Comparison of ENCODE assay signal across 10 cellular contexts in the genomic region with DNA sequence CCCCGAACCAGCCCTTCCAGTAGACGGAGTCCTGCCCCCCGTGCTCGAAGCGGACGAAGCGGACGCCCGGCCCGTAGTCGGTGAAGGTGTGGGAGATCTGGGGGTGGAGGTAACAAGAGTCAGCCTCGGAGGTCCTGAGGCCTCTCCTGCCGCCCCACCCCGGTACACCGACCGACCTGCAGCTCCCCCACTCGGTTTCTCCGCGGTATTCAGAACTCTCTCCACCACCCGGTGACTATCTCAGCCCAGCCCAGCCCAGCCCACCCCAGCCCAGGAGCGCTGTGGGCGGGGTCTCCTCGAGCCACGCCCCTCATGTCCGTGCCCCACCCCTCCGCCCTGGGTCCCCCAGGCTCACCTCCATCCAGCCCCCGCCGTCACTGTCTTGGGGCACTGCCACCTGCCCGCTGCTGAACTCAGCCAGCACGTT. TPM values are rescaled to one million over a fixed set of nuclear protein-coding genes. Genes with fewer than 3 reads are reported as not detected.
DNase-seq lines count a peak whose midpoint lies in the region; ATAC-seq and TF ChIP-seq lines count a peak whose summit lies in the region.
"Had no signal": no experiment of that assay in that cellular context is flagged by ENCODE, and none has a peak within 500 bp of the region (broad histone marks: within the 10 kb centered on the region; RNA-seq: fewer than 3 reads in every experiment).

No MANE protein-coding gene starts in this region.

- no peak overlapping the region for H3K4me3 ChIP-seq in body of pancreas
- peak overlapping the region; percentile 11 for H3K4me3 ChIP-seq in lower lobe of right lung

- no peaks in the 10 kb centered on the region for H3K36me3 ChIP-seq in body of pancreas (replicated peaks in 1 of 2; ENCODE audit: insufficient read depth in 1 of 2, low read depth in 2 of 2)
- H3K36me3 ChIP-seq in lower lobe of right lung = no peaks in the 10 kb centered on the region
- H3K36me3 ChIP-seq: gastrocnemius medialis had no signal

- H3K9me3 ChIP-seq in body of pancreas (no peaks in the 10 kb centered on the region), lower lobe of right lung (no peaks in the 10 kb centered on the region)
- H3K9me3 ChIP-seq: gastrocnemius medialis had no signal

- TF ChIP-seq CTCF in body of pancreas (IDR thresholded peaks at IDR 0.05) (no peak), lower lobe of right lung (IDR thresholded peaks at IDR 0.05) (no peak)

- 17 to 80% methylated on average over 1 to 30 of the region's 30 CpGs for WGBS in body of pancreas, 2 donors

- H3K27ac ChIP-seq in body of pancreas (peak overlapping the region in 1 of 4 donors; percentile 84), lower lobe of right lung (no peak overlapping the region)
- H3K27ac ChIP-seq: gastrocnemius medialis had no signal

- ATAC-seq in Right ventricle myocardium superior (ENCODE audit: poor library complexity) = peak; percentile 21
- peak; percentile 61 for ATAC-seq in body of pancreas
- ATAC-seq in lower lobe of right lung = peak; percentile 61 to 66
- ATAC-seq: gastrocnemius medialis had no signal

- intact Hi-C loops in Right ventricle myocardium superior (cut with DNase I) (loop anchor here (10.0 kb wide), 2 partner anchors 174 to 314 kb away; a partner anchor contains a TSS), cardiac septum (cut with DNase I) (no loop called here), body of pancreas (cut with DNase I) (loop anchor here (5.0 to 10.0 kb wide), 2 partner anchors 69 to 404 kb away; no protein-coding TSS in a partner anchor), lower lobe of right lung (cut with DNase I) (loop anchor here (10.0 kb wide), 1 partner anchor 404 kb away; no protein-coding TSS in a partner anchor)

- TF ChIP-seq POLR2A in body of pancreas (IDR thresholded peaks at IDR 0.05) = no peak

- H3K4me1 ChIP-seq in body of pancreas (peaks cover 34% of the 10 kb centered on the region), lower lobe of right lung (peaks cover 30% of the 10 kb centered on the region)

- DNase-seq in Right ventricle myocardium superior = no peak
- DNase-seq in cardiac septum (ENCODE audit: low spot score) = no peak
- peak; percentile 56 to 73 (median 67) for DNase-seq in body of pancreas
- DNase-seq in lower lobe of right lung = peak; percentile 66
- DNase-seq in NCI-H187 treated with DMSO at 0.1 percent for 48 hours (lab: John Stamatoyannopoulos, UW) = no peak
- no peak for DNase-seq in HCEC 1CT
- DNase-seq in NCI-H2171 (lab: John Stamatoyannopoulos, UW) = no peak
- DNase-seq in DMS 273 (lab: John Stamatoyannopoulos, UW; ENCODE audit: unreplicated experiment) = no peak
- DNase-seq: NCI-H1436 had no signal

- no peaks in the 10 kb centered on the region for H3K27me3 ChIP-seq in body of pancreas
- peaks cover 14% of the 10 kb centered on the region for H3K27me3 ChIP-seq in lower lobe of right lung (ENCODE audit: low read depth)

RNA-seq across cellular contexts. Expression of a gene that starts 5.5 kb away (rescaled TPM):
- 2.3 TPM for total RNA-seq in Right ventricle myocardium superior
- 2.9 TPM for total RNA-seq in cardiac septum
- 10 to 100 TPM; 57.4 to 87.4 TPM for total RNA-seq in body of pancreas
- 13.4 TPM for total RNA-seq in lower lobe of right lung

RNA-seq across cellular contexts. Expression of a gene that starts 5.9 kb away (rescaled TPM):
- 15.6 TPM for total RNA-seq in Right ventricle myocardium superior
- 19.8 TPM for total RNA-seq in cardiac septum
- total RNA-seq in body of pancreas = 10 to 100 TPM; 12.9 to 30.6 TPM
- total RNA-seq in lower lobe of right lung = 18.4 TPM

RNA-seq across cellular contexts. Expression of a gene that starts 15.3 kb away (rescaled TPM):
- total RNA-seq in Right ventricle myocardium superior = 11.6 TPM
- total RNA-seq in cardiac septum = 7.1 TPM
- total RNA-seq in body of pancreas = 1 to 10 TPM; 6.3 to 7.5 TPM
- 21.2 TPM for total RNA-seq in lower lobe of right lung

RNA-seq across cellular contexts. Expression of a gene that starts 32.2 kb away (rescaled TPM):
- total RNA-seq in Right ventricle myocardium superior = 15.8 TPM
- 25.0 TPM for total RNA-seq in cardiac septum
- total RNA-seq in body of pancreas = 10 to 100 TPM in 1 of 2 donors, 1 to 10 TPM in 1; 6.9 to 31.6 TPM
- total RNA-seq in lower lobe of right lung = 20.8 TPM

RNA-seq across cellular contexts. Expression of a gene that starts 42.8 kb away (rescaled TPM):
- 0.05 TPM for total RNA-seq in Right ventricle myocardium superior
- 0.05 TPM for total RNA-seq in cardiac septum
- not detected for total RNA-seq in body of pancreas
- 0.24 TPM for total RNA-seq in lower lobe of right lung
- total RNA-seq: gastrocnemius medialis had no signal

Comparison
In these comparisons a context has a peak if more than half of its experiments do, and no peak if none do; other contexts are left out.
1. DNase-seq: peak in body of pancreas (4 of 4) and lower lobe of right lung (single experiment); none in Right ventricle myocardium superior (single experiment), cardiac septum (single experiment), NCI-H187 treated with DMSO at 0.1 percent for 48 hours (single experiment), HCEC 1CT (single experiment), NCI-H2171 (single experiment) and DMS 273 (single experiment).
2. Peak in every context shown above with its lines, with median percentiles within 50 percentile points of each other: ATAC-seq.